ENCODE assay signal across 17 cellular contexts in the genomic region with DNA sequence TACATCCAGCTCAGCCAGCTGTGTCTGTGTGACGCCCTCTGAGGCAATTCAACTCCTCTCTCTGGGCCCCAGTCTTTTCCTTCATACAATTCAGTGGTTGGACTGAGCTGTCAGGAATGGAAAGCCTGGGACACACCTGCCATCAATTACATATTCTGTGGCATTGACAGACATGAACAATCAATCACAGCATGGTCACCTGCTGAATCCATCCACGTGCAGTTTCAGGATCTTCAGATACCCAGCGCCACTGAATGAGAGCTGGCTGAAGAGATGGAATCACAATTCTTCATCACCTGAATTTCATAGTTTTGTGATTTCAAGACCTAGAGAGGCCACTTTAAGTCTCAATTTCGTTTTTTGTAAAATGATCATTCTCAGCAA. TPM values are rescaled to one million over a fixed set of nuclear protein-coding genes. Genes with fewer than 3 reads are reported as not detected.
A peak's percentile ranks its signal among the peaks of the same experiment; 100 is the strongest.
DNase-seq lines count a peak whose midpoint lies in the region; ATAC-seq, FAIRE-seq and TF ChIP-seq lines count a peak whose summit lies in the region.
"Had no signal": no experiment of that assay in that cellular context is flagged by ENCODE, and none has a peak within 500 bp of the region (broad histone marks: within the 10 kb centered on the region; RNA-seq: fewer than 3 reads in every experiment).

No MANE protein-coding gene starts in this region.

- H3K27me3 ChIP-seq in cardiac muscle cell (no peaks in the 10 kb centered on the region), H1 (replicated peaks in 1 of 4; ENCODE audit: control insufficient read depth in 3 of 4, extremely low read depth in 1 of 4, insufficient read depth in 3 of 4, low read length in 3 of 4) (peaks cover 0 to 15% (median 11%) of the 10 kb centered on the region in 4 experiments; a peak in 5 of 7 replicates), A673 (replicated peaks; ENCODE audit: insufficient read depth, low read depth, low read length, poor library complexity) (no peaks in the 10 kb centered on the region)
- H3K27me3 ChIP-seq: BE2C had no signal

- H3K18ac ChIP-seq in H1 (ENCODE audit: extremely low read depth, low read length) = no peak overlapping the region

- H3K4me2 ChIP-seq in H1 (ENCODE audit: insufficient read depth in 1 of 2, low read depth in 2 of 2, low read length in 2 of 2) = no peak overlapping the region

- H3K4me1 ChIP-seq in cardiac muscle cell (ENCODE audit: low read depth) = peaks cover 55% of the 10 kb centered on the region
- peaks cover 0 to 31% (median 22%) of the 10 kb centered on the region in 4 experiments; a peak in 6 of 7 replicates for H3K4me1 ChIP-seq in H1 (replicated peaks in 1 of 4; ENCODE audit: control insufficient read depth in 3 of 4, insufficient read depth in 4 of 4, low read length in 3 of 4)
- no peaks in the 10 kb centered on the region for H3K4me1 ChIP-seq in A673 (ENCODE audit: insufficient read depth, low read length, poor library complexity, severe bottlenecking)
- H3K4me1 ChIP-seq: BE2C had no signal

- no peak overlapping the region for H2BK5ac ChIP-seq in H1 (ENCODE audit: low read depth, low read length)

- POLR2A ChIA-PET in H1 (lab: Charles Lee; ENCODE audit: partially characterized antibody) = interaction anchor here (1.7 kb wide), 1 partner anchor 10 kb away, joined by 5 read pairs; no protein-coding TSS in a partner anchor
- POLR2A ChIA-PET in A673 (lab: Charles Lee; ENCODE audit: low non-redundant PET) = no interaction called here

- H2AFZ ChIP-seq in H1 (ENCODE audit: low read length) = no peak overlapping the region

- no peak overlapping the region for H3K56ac ChIP-seq in H1 (replicated peaks; ENCODE audit: insufficient read length, low read depth, low read length)

- H3K4me3 ChIP-seq in cardiac muscle cell = no peak overlapping the region
- H3K4me3 ChIP-seq in H1 (ENCODE audit: extremely low read depth in 1 of 4, insufficient read depth in 2 of 4, low read depth in 3 of 4, low read length in 4 of 4) = no peak overlapping the region
- no peak overlapping the region for H3K4me3 ChIP-seq in A673 (ENCODE audit: low read depth, low read length, poor library complexity, severe bottlenecking)

- no peak for TF ChIP-seq EP300 in H1 (IDR thresholded peaks at IDR 0.05; ENCODE audit: borderline replicate concordance in 1 of 2, low read depth in 2 of 2, low read length in 2 of 2)

- ATAC-seq in left ventricle myocardium superior = no peak
- no peak for ATAC-seq in HG03139 (IDR thresholded peaks at IDR 0.05; ENCODE audit: unreplicated experiment)
- ATAC-seq: HCT116 had no signal

- TF ChIP-seq RAD21 in H1 (IDR thresholded peaks at IDR 0.05 in 1 of 2, conservative IDR thresholded peaks at IDR 0.05 in 1 of 2; ENCODE audit: low read depth in 2 of 2, low read length in 2 of 2) = no peak

- no peaks in the 10 kb centered on the region for H3K79me1 ChIP-seq in H1 (ENCODE audit: low read depth, low read length)

- H3K23me2 ChIP-seq in H1 (ENCODE audit: low read depth, low read length) = peaks cover 9% of the 10 kb centered on the region; the same call in 1 of the 2 replicates

- FAIRE-seq in H1 (lab: Jason Lieb, UNC) = no peak
- FAIRE-seq in urothelium cell line (lab: Jason Lieb, UNC) = peak; percentile 40
- FAIRE-seq: A204.1, D721Med, H54 had no signal

- H3K23ac ChIP-seq in H1 (ENCODE audit: insufficient read length) = no peak overlapping the region

- H2BK120ac ChIP-seq in H1 (replicated peaks; ENCODE audit: low read depth, low read length) = no peak overlapping the region

- CTCF ChIA-PET in H1 (lab: Charles Lee; ENCODE audit: partially characterized antibody) = interaction anchor here (0.6 to 3.1 kb wide), 7 partner anchors 11 to 382 kb away, joined by 3 to 18 read pairs (median 4); no protein-coding TSS in a partner anchor
- CTCF ChIA-PET in A673 (lab: Charles Lee) = no interaction called here

- H2BK15ac ChIP-seq in H1 (ENCODE audit: low read length) = no peak overlapping the region

- intact Hi-C loops in left ventricle myocardium superior (cut with micrococcal nuclease) (no loop called here), A673 (cut with micrococcal nuclease; ENCODE audit: unreplicated experiment) (loop anchor here (10.0 kb wide), 1 partner anchor 64 kb away; no protein-coding TSS in a partner anchor)

- H4K91ac ChIP-seq in H1 (replicated peaks; ENCODE audit: insufficient read length, low read length) = no peak overlapping the region

- peak overlapping the region; percentile 68; the same call in 1 of the 2 replicates for H2BK12ac ChIP-seq in H1 (ENCODE audit: low read depth, low read length)

- H4K8ac ChIP-seq in H1 (ENCODE audit: extremely low read depth, insufficient read depth, low read length) = no peak overlapping the region; the same call in 1 of the 2 replicates

- no peak for TF ChIP-seq POLR2A in H1 (IDR thresholded peaks at IDR 0.05; ENCODE audit: control extremely low read depth in 1 of 2, low read depth in 2 of 2, low read length in 2 of 2)

- no peak overlapping the region for H3K14ac ChIP-seq in H1 (ENCODE audit: insufficient read length)

- no peaks in the 10 kb centered on the region for H4K20me1 ChIP-seq in H1 (replicated peaks in 1 of 2; ENCODE audit: control insufficient read depth in 1 of 2, insufficient read depth in 2 of 2, low read length in 2 of 2)

- no peak overlapping the region for H2BK20ac ChIP-seq in H1 (ENCODE audit: low read length)

- H3K79me2 ChIP-seq in H1 (ENCODE audit: control insufficient read depth in 1 of 2, insufficient read depth in 2 of 2, low read length in 2 of 2) = no peaks in the 10 kb centered on the region

- TF ChIP-seq CTCF in cardiac muscle cell (IDR thresholded peaks at IDR 0.05; ENCODE audit: low read depth, low read length) = no peak
- no peak for TF ChIP-seq CTCF in H1 (IDR thresholded peaks at IDR 0.05; ENCODE audit: control extremely low read depth in 1 of 3, insufficient read depth in 1 of 3, low read depth in 1 of 3, low read length in 3 of 3)
- TF ChIP-seq CTCF in A673 (conservative IDR thresholded peaks at IDR 0.05; ENCODE audit: low read depth, low read length) = no peak

- H3K4ac ChIP-seq in H1 (replicated peaks; ENCODE audit: insufficient read length, low read depth, low read length) = no peak overlapping the region

- H3K36me3 ChIP-seq in cardiac muscle cell (no peaks in the 10 kb centered on the region), H1 (ENCODE audit: control insufficient read depth in 2 of 4, insufficient read depth in 4 of 4, low read length in 3 of 4) (no peaks in the 10 kb centered on the region), A673 (ENCODE audit: insufficient read depth, low read length, poor library complexity, severe bottlenecking) (no peaks in the 10 kb centered on the region)
- H3K36me3 ChIP-seq: BE2C had no signal

- DNase-seq in cardiac muscle cell (ENCODE audit: low read depth in 1 of 2, low spot score in 1 of 2) = no peak
- no peak for DNase-seq in left ventricle myocardium superior
- DNase-seq in NCI-H146 (lab: John Stamatoyannopoulos, UW) = peak; percentile 78
- DNase-seq in H1 (ENCODE audit: low read depth in 1 of 2, low spot score in 2 of 2) = no peak
- no peak for DNase-seq in urothelium cell line (ENCODE audit: low spot score)
- DNase-seq in A673 (ENCODE audit: low spot score) = no peak
- DNase-seq: BE2C, COR-L47 had no signal

- H4K5ac ChIP-seq in H1 (ENCODE audit: insufficient read length, low read depth, low read length) = no peak overlapping the region

- 83% methylated on average over 4 of the region's 4 CpGs; no CpG with 5 or more reads in 1 of the 2 experiments for WGBS in H1 (ENCODE audit: extremely low coverage in 1 of 2, insufficient coverage in 1 of 2, insufficient read length in 1 of 2, insufficient replicate concordance in 2 of 2, low coverage in 1 of 2, low lambda C conversion rate in 2 of 2, missing lambda C conversion rate in 1 of 2), 2 experiments

- no peak overlapping the region for H2AK5ac ChIP-seq in H1 (ENCODE audit: low read depth, low read length)

- no peak overlapping the region for H3K9ac ChIP-seq in H1 (replicated peaks in 1 of 4; ENCODE audit: extremely low read depth in 1 of 4, low read depth in 3 of 4, low read length in 3 of 4)

- no TSS peak for BruUV-seq in A673 (replicated peaks; lab: Mats Ljungman, UMichigan)

- H3K9me3 ChIP-seq in cardiac muscle cell (ENCODE audit: low read depth) (no peaks in the 10 kb centered on the region), H1 (ENCODE audit: insufficient read depth in 2 of 2, low read depth in 1 of 2, low read length in 1 of 2) (peaks cover 0 to 5% of the 10 kb centered on the region in 2 experiments; a peak in 1 of 4 replicates), A673 (ENCODE audit: low read depth, low read length, poor library complexity, severe bottlenecking) (no peaks in the 10 kb centered on the region)
- H3K9me3 ChIP-seq: BE2C had no signal

- H3K27ac ChIP-seq in cardiac muscle cell (peak overlapping the region; percentile 97), H1 (ENCODE audit: low read depth, low read length) (no peak overlapping the region), A673 (ENCODE audit: low read depth, low read length, poor library complexity, severe bottlenecking) (no peak overlapping the region)
- H3K27ac ChIP-seq: C4-2B had no signal

RNA-seq across cellular contexts. Expression of gene ADRA2B, which starts 5.1 kb away (rescaled TPM):
- total RNA-seq in cardiac muscle cell = 27.4 and 61.8 TPM in 2 replicates
- 28.5 and 50.8 TPM in 2 replicates for polyA plus RNA-seq in cardiac muscle cell
- 5.0 TPM for total RNA-seq in left ventricle myocardium superior
- total RNA-seq in H1 (2021; fragmentation: NEBNext Ultra II Directional; extraction: Animal tissue kit (Norgen Biotek cat#: 25700)) = 6.5 and 6.6 TPM in 2 replicates
- polyA plus RNA-seq in H1 (2011; rRNA removed) = 5.8 and 8.3 TPM in 2 replicates
- 6.6 TPM for polyA plus RNA-seq in H1 (2011; cell fraction: cytosol; rRNA removed)
- 14.4 TPM for polyA plus RNA-seq in H1 (2011; cell fraction: nucleus; rRNA removed)
- 3.3 to 6.4 TPM (median 5.3 TPM) in 4 replicates for polyA plus RNA-seq in H1 (2012, experiment 1 of 2)
- 4.8 TPM for polyA plus RNA-seq in H1 (2012, experiment 2 of 2)
- polyA plus RNA-seq in H1 (2013, experiment 1 of 2) = 3.7 TPM
- 4.0 TPM for polyA plus RNA-seq in H1 (2013, experiment 2 of 2)
- 4.4 and 4.9 TPM in 2 replicates for polyA minus RNA-seq in H1 (2011; rRNA and poly(A)+ RNA removed)
- 6.7 TPM for polyA minus RNA-seq in H1 (2011; cell fraction: cytosol; rRNA and poly(A)+ RNA removed)
- polyA minus RNA-seq in H1 (2011; cell fraction: nucleus; rRNA and poly(A)+ RNA removed) = 6.8 TPM
- 0.11 TPM in 1 of 2 replicates, not detected in the other for total RNA-seq in A673 (2021)
- total RNA-seq: CD4-positive, alpha-beta memory T cell; Daoy had no signal
- polyA plus RNA-seq: AG04450; CD4-positive, alpha-beta memory T cell had no signal

RNA-seq across cellular contexts. Expression of gene ASTL, which starts 27.1 kb away (rescaled TPM):
- not detected in 2 replicates for total RNA-seq in cardiac muscle cell
- polyA plus RNA-seq in cardiac muscle cell = not detected in 2 replicates
- not detected for total RNA-seq in left ventricle myocardium superior
- 0.60 and 0.75 TPM in 2 replicates for total RNA-seq in H1 (2021; fragmentation: NEBNext Ultra II Directional; extraction: Animal tissue kit (Norgen Biotek cat#: 25700))
- polyA plus RNA-seq in H1 (2011; rRNA removed) = 1.4 and 2.2 TPM in 2 replicates
- polyA plus RNA-seq in H1 (2011; cell fraction: cytosol; rRNA removed) = 1.4 TPM
- polyA plus RNA-seq in H1 (2011; cell fraction: nucleus; rRNA removed) = 2.5 TPM
- polyA plus RNA-seq in H1 (2012, experiment 1 of 2) = 0.28 to 1.2 TPM (median 0.73 TPM) in 4 replicates
- 0.54 TPM for polyA plus RNA-seq in H1 (2012, experiment 2 of 2)
- 0.67 TPM for polyA plus RNA-seq in H1 (2013, experiment 1 of 2)
- 0.46 TPM for polyA plus RNA-seq in H1 (2013, experiment 2 of 2)
- polyA minus RNA-seq in H1 (2011; rRNA and poly(A)+ RNA removed) = 1.2 and 1.6 TPM in 2 replicates
- 1.8 TPM for polyA minus RNA-seq in H1 (2011; cell fraction: cytosol; rRNA and poly(A)+ RNA removed)
- polyA minus RNA-seq in H1 (2011; cell fraction: nucleus; rRNA and poly(A)+ RNA removed) = 1.8 TPM
- not detected in 2 replicates for total RNA-seq in A673 (2021)
- total RNA-seq: Daoy had no signal
- polyA plus RNA-seq: AG04450 had no signal

RNA-seq across cellular contexts. Expression of gene DUSP2, which starts 34.0 kb away (rescaled TPM):
- 0.89 and 3.0 TPM in 2 replicates for total RNA-seq in cardiac muscle cell
- 1.0 and 2.2 TPM in 2 replicates for polyA plus RNA-seq in cardiac muscle cell
- total RNA-seq in left ventricle myocardium superior = 1.9 TPM
- total RNA-seq in H1 (2021; fragmentation: NEBNext Ultra II Directional; extraction: Animal tissue kit (Norgen Biotek cat#: 25700)) = 8.7 and 10.1 TPM in 2 replicates
- 10.4 and 11.7 TPM in 2 replicates for polyA plus RNA-seq in H1 (2011; rRNA removed)
- 8.4 TPM for polyA plus RNA-seq in H1 (2011; cell fraction: cytosol; rRNA removed)
- polyA plus RNA-seq in H1 (2011; cell fraction: nucleus; rRNA removed) = 21.7 TPM
- polyA plus RNA-seq in H1 (2012, experiment 1 of 2) = 5.9 to 8.2 TPM (median 7.6 TPM) in 4 replicates
- polyA plus RNA-seq in H1 (2012, experiment 2 of 2) = 9.0 TPM
- polyA plus RNA-seq in H1 (2013, experiment 1 of 2) = 3.6 TPM
- polyA plus RNA-seq in H1 (2013, experiment 2 of 2) = 3.2 TPM
- 5.5 and 5.9 TPM in 2 replicates for polyA minus RNA-seq in H1 (2011; rRNA and poly(A)+ RNA removed)
- 5.7 TPM for polyA minus RNA-seq in H1 (2011; cell fraction: cytosol; rRNA and poly(A)+ RNA removed)
- polyA minus RNA-seq in H1 (2011; cell fraction: nucleus; rRNA and poly(A)+ RNA removed) = 26.8 TPM
- total RNA-seq in A673 (2021) = 0.50 and 1.4 TPM in 2 replicates
